In the genomic region with DNA sequence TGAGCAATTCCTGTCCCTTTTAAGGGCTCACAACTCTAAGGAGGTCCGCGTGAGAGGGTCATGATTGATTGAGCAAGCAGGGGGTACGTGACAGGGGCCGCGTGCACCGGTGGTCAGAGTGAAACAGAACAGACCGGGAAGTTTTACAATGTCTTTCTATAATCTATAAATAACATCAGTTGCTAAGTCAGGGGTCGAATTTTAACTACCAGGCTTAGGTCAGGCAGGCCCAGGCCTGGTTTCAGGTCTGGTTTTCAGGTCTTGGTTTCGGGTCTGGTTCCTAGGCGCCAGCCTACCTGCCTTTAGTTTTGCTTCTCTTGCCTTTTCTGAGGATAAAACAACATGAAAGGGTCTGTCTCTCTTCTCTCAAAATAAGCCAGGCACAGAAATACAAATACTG, we compare ENCODE assay signal across 16 cellular contexts.
DNase-seq lines count a peak whose midpoint lies in the region; ATAC-seq and TF ChIP-seq lines count a peak whose summit lies in the region.
"Had no signal": no experiment of that assay in that cellular context is flagged by ENCODE, and none has a peak within 500 bp of the region (broad histone marks: within the 10 kb centered on the region; RNA-seq: fewer than 3 reads in every experiment).

No MANE protein-coding gene starts in this region.

- BruUV-seq in mammary epithelial cell (replicated peaks; lab: Mats Ljungman, UMichigan) = no TSS peak
- BruUV-seq in MCF 10A (replicated peaks; lab: Mats Ljungman, UMichigan) = no TSS peak

- in situ Hi-C loops in mammary epithelial cell (cut with MboI; ENCODE audit: low sequenced_read_pairs in 2 of 2) = no loop called here

- TF ChIP-seq CTCF in nephron progenitor cell (IDR thresholded peaks at IDR 0.05) (no peak), mammary epithelial cell (conservative IDR thresholded peaks at IDR 0.05 in 1 of 2, IDR thresholded peaks at IDR 0.05 in 1 of 2; ENCODE audit: extremely low read depth in 1 of 2, insufficient read depth in 1 of 2, low read depth in 1 of 2, low read length in 2 of 2) (no peak), MCF 10A (IDR thresholded peaks at IDR 0.05; ENCODE audit: unreplicated experiment) (no peak), uterus (IDR thresholded peaks at IDR 0.05) (no peak)

- H3K4me2 ChIP-seq in mammary epithelial cell (ENCODE audit: insufficient read depth, low read depth, low read length) = no peak overlapping the region

- H3K4me3 ChIP-seq in mammary epithelial cell (replicated peaks in 1 of 3; ENCODE audit: insufficient read depth in 1 of 3, low read depth in 2 of 3, low read length in 3 of 3) (no peak overlapping the region), uterus (no peak overlapping the region)

- TF ChIP-seq POLR2A in uterus (IDR thresholded peaks at IDR 0.05) = no peak

- dilution Hi-C loops in mammary epithelial cell (cut with HindIII; ENCODE audit: low sequenced_read_pairs) = no loop called here

- H3K4me3 Mint-ChIP-seq in nephron progenitor cell (no peak overlapping the region), MCF 10A (ENCODE audit: unreplicated experiment) (no peak overlapping the region)
- H3K4me3 Mint-ChIP-seq: CD8-positive, alpha-beta T cell; endodermal cell; H9; neural crest cell had no signal

- peaks cover 13% of the 10 kb centered on the region for H3K27me3 Mint-ChIP-seq in nephron progenitor cell (ENCODE audit: low read depth, poor library complexity)
- H3K27me3 Mint-ChIP-seq in MCF 10A (ENCODE audit: insufficient read depth, unreplicated experiment) = peaks cover 29% of the 10 kb centered on the region

- no peaks in the 10 kb centered on the region for H4K20me1 ChIP-seq in mammary epithelial cell (ENCODE audit: insufficient read depth, low read length)

- H2AFZ ChIP-seq in mammary epithelial cell (ENCODE audit: low read depth, low read length) = no peak overlapping the region

- no peaks in the 10 kb centered on the region for H3K79me2 ChIP-seq in mammary epithelial cell (ENCODE audit: insufficient read depth, low read length)

- H3K4me1 Mint-ChIP-seq in nephron progenitor cell (peaks cover 68% of the 10 kb centered on the region), MCF 10A (ENCODE audit: insufficient read depth, unreplicated experiment) (peaks cover 11% of the 10 kb centered on the region)

- H3K4me1 ChIP-seq in mammary epithelial cell (ENCODE audit: insufficient read depth, low read length) (peaks cover 3% of the 10 kb centered on the region), uterus (no peaks in the 10 kb centered on the region)

- intact Hi-C loops in mammary epithelial cell (cut with micrococcal nuclease) = no loop called here
- intact Hi-C loops in MCF 10A (cut with micrococcal nuclease) = no loop called here
- intact Hi-C loops in uterus (cut with DNase I; ENCODE audit: low total_unique reads) = no loop called here

- H3K27me3 ChIP-seq in mammary epithelial cell (ENCODE audit: insufficient read depth, low read length) (no peaks in the 10 kb centered on the region), uterus (no peaks in the 10 kb centered on the region)

- H3K27ac ChIP-seq in mammary epithelial cell (ENCODE audit: insufficient read depth, low read depth, low read length) = no peak overlapping the region
- no peak overlapping the region for H3K27ac ChIP-seq in uterus

- no peaks in the 10 kb centered on the region for H3K36me3 ChIP-seq in mammary epithelial cell (ENCODE audit: insufficient read depth, low read length)
- no peaks in the 10 kb centered on the region for H3K36me3 ChIP-seq in uterus

- DNase-seq in nephron progenitor cell = no peak
- DNase-seq in NCI-H1436 treated with DMSO at 0.1 percent for 48 hours (lab: John Stamatoyannopoulos, UW) = no peak
- no peak for DNase-seq in mammary epithelial cell
- no peak for DNase-seq in MCF 10A (ENCODE audit: unreplicated experiment)
- no peak for DNase-seq in uterus
- DNase-seq: activated CD4-positive, alpha-beta T cell treated with anti-CD3 and anti-CD28 coated beads for 1 hour; CD8-positive, alpha-beta T cell; endodermal cell; H9; head of caudate nucleus; left colon; NCI-H2081 had no signal

- peak; percentile 64 for ATAC-seq in GM19035 (IDR thresholded peaks at IDR 0.05; ENCODE audit: unreplicated experiment)
- peak; percentile 55 for ATAC-seq in GM21786 (IDR thresholded peaks at IDR 0.05; ENCODE audit: unreplicated experiment)
- peak; percentile 45 for ATAC-seq in HG03108 (IDR thresholded peaks at IDR 0.05; ENCODE audit: unreplicated experiment)
- ATAC-seq: CD8-positive, alpha-beta T cell; left colon had no signal

- POLR2A ChIA-PET in MCF 10A (lab: Yijun Ruan, JAX) = no interaction called here

- no peak overlapping the region for H3K9ac ChIP-seq in mammary epithelial cell (ENCODE audit: insufficient read depth, low read length)

- H3K9me3 ChIP-seq in mammary epithelial cell (replicated peaks; ENCODE audit: insufficient read depth, low read length) (no peaks in the 10 kb centered on the region), uterus (no peaks in the 10 kb centered on the region)

- 85% methylated on average over 9 of the region's 10 CpGs for WGBS in mammary epithelial cell (ENCODE audit: low coverage, missing lambda C conversion rate)

- CTCF ChIA-PET in mammary epithelial cell (lab: Charles Lee; ENCODE audit: low non-redundant PET) = no interaction called here
- CTCF ChIA-PET in MCF 10A (lab: Yijun Ruan, JAX) = interaction anchor here (0.6 to 1.6 kb wide), 2 partner anchors 15 to 1118 kb away, joined by 3 to 6 read pairs; no protein-coding TSS in a partner anchor

- peak overlapping the region; percentile 23 for H3K27ac Mint-ChIP-seq in nephron progenitor cell
- no peak overlapping the region for H3K27ac Mint-ChIP-seq in MCF 10A (ENCODE audit: low read depth, unreplicated experiment)
- H3K27ac Mint-ChIP-seq: CD8-positive, alpha-beta T cell; endodermal cell; H9 had no signal

- H3K36me3 Mint-ChIP-seq in nephron progenitor cell (ENCODE audit: low read depth) = peaks cover 5% of the 10 kb centered on the region
- no peaks in the 10 kb centered on the region for H3K36me3 Mint-ChIP-seq in MCF 10A (ENCODE audit: insufficient read depth, unreplicated experiment)
- H3K36me3 Mint-ChIP-seq: CD8-positive, alpha-beta T cell had no signal

- H3K9me3 Mint-ChIP-seq in nephron progenitor cell (peaks cover 12% of the 10 kb centered on the region), MCF 10A (ENCODE audit: unreplicated experiment) (no peaks in the 10 kb centered on the region)
- H3K9me3 Mint-ChIP-seq: CD8-positive, alpha-beta T cell; neural crest cell had no signal
